9 cellular contexts compared by ENCODE assay signal in genomic region chr11:47111318-47111804, GRCh38.
DNase-seq lines count a peak whose midpoint lies in the region; ATAC-seq, FAIRE-seq and TF ChIP-seq lines count a peak whose summit lies in the region.
"Had no signal": no experiment of that assay in that cellular context is flagged by ENCODE, and none has a peak within 500 bp of the region (broad histone marks: within the 10 kb centered on the region; RNA-seq: fewer than 3 reads in every experiment).

No MANE protein-coding gene starts in this region.

- ATAC-seq in GM21529 (IDR thresholded peaks at IDR 0.05; ENCODE audit: unreplicated experiment): peak; percentile 90
- ATAC-seq in HG03520 (IDR thresholded peaks at IDR 0.05; ENCODE audit: unreplicated experiment): peak; percentile 79

- H3K9me3 Mint-ChIP-seq in activated naive CD4-positive, alpha-beta T cell treated with anti-CD3 and anti-CD28 coated beads, Interleukin-2, amount 10 ng/mL, durations not matched to agents 7 days and 5 days: no peaks in the 10 kb centered on the region
- H3K9me3 Mint-ChIP-seq: activated CD4-positive, alpha-beta T cell treated with anti-CD3 and anti-CD28 coated beads, Interleukin-2, amount 10 ng/mL, durations not matched to agents 7 days and 5 days had no signal

- H3K4me1 Mint-ChIP-seq in activated naive CD4-positive, alpha-beta T cell treated with anti-CD3 and anti-CD28 coated beads, Interleukin-2, amount 10 ng/mL, durations not matched to agents 7 days and 5 days: no peaks in the 10 kb centered on the region
- H3K4me1 Mint-ChIP-seq: activated CD4-positive, alpha-beta T cell treated with anti-CD3 and anti-CD28 coated beads, Interleukin-2, amount 10 ng/mL, durations not matched to agents 7 days and 5 days had no signal

- H3K27me3 Mint-ChIP-seq in activated naive CD4-positive, alpha-beta T cell treated with anti-CD3 and anti-CD28 coated beads, Interleukin-2, amount 10 ng/mL, durations not matched to agents 7 days and 5 days: no peaks in the 10 kb centered on the region
- H3K27me3 Mint-ChIP-seq: activated CD4-positive, alpha-beta T cell treated with anti-CD3 and anti-CD28 coated beads, Interleukin-2, amount 10 ng/mL, durations not matched to agents 7 days and 5 days had no signal

- FAIRE-seq in GM12891 (lab: Jason Lieb, UNC): peak; percentile 70

- intact Hi-C loops in esophagus muscularis mucosa (cut with DNase I): no loop called here

- no peak overlapping the region for H3K27ac Mint-ChIP-seq in activated naive CD4-positive, alpha-beta T cell treated with anti-CD3 and anti-CD28 coated beads, Interleukin-2, amount 10 ng/mL, durations not matched to agents 7 days and 5 days
- H3K27ac Mint-ChIP-seq: activated CD4-positive, alpha-beta T cell treated with anti-CD3 and anti-CD28 coated beads, Interleukin-2, amount 10 ng/mL, durations not matched to agents 7 days and 5 days had no signal

- CTCF ChIA-PET in activated naive CD4-positive, alpha-beta T cell treated with anti-CD3 and anti-CD28 coated beads, Interleukin-2, amount 10 ng/mL, durations not matched to agents 7 days and 5 days (lab: Charles Lee): no interaction called here

- H3K36me3 ChIP-seq in esophagus muscularis mucosa: no peaks in the 10 kb centered on the region

- DNase-seq in GM12891 (ENCODE audit: insufficient read length, low spot score): peak; percentile 44
- DNase-seq in SHP77 (lab: John Stamatoyannopoulos, UW): peak; percentile 85 to 94
- DNase-seq in esophagus muscularis mucosa (ENCODE audit: extremely low spot score): no peak
- no peak for DNase-seq in activated CD8-positive, alpha-beta memory T cell treated with anti-CD3 and anti-CD28 coated beads for 24 hours
- DNase-seq in DMS 273 (lab: John Stamatoyannopoulos, UW; ENCODE audit: unreplicated experiment): no peak
- no peak for DNase-seq in activated naive CD4-positive, alpha-beta T cell treated with anti-CD3 and anti-CD28 coated beads, Interleukin-2, amount 10 ng/mL, durations not matched to agents 7 days and 5 days
- DNase-seq: activated CD4-positive, alpha-beta T cell treated with anti-CD3 and anti-CD28 coated beads, Interleukin-2, amount 10 ng/mL, durations not matched to agents 7 days and 5 days had no signal

- no peaks in the 10 kb centered on the region for H3K9me3 ChIP-seq in esophagus muscularis mucosa

- H3K27ac ChIP-seq in esophagus muscularis mucosa (replicated peaks in 1 of 4): no peak overlapping the region

- no peak for TF ChIP-seq EP300 in esophagus muscularis mucosa (IDR thresholded peaks at IDR 0.05)

- no peak for TF ChIP-seq POLR2A in GM12891 (IDR thresholded peaks at IDR 0.05; ENCODE audit: low read depth, low read length)
- TF ChIP-seq POLR2A in esophagus muscularis mucosa (IDR thresholded peaks at IDR 0.05; ENCODE audit: low read depth): no peak

- H3K4me3 Mint-ChIP-seq in activated naive CD4-positive, alpha-beta T cell treated with anti-CD3 and anti-CD28 coated beads, Interleukin-2, amount 10 ng/mL, durations not matched to agents 7 days and 5 days: no peak overlapping the region
- H3K4me3 Mint-ChIP-seq: activated CD4-positive, alpha-beta T cell treated with anti-CD3 and anti-CD28 coated beads, Interleukin-2, amount 10 ng/mL, durations not matched to agents 7 days and 5 days had no signal

- H3K4me1 ChIP-seq in esophagus muscularis mucosa: peaks cover 0 to 25% (median 21%) of the 10 kb centered on the region in 4 donors

- WGBS in esophagus muscularis mucosa: 95% methylated on average over 8 of the region's 8 CpGs

- no peak for TF ChIP-seq CTCF in esophagus muscularis mucosa (IDR thresholded peaks at IDR 0.05)

- H3K27me3 ChIP-seq in esophagus muscularis mucosa: no peaks in the 10 kb centered on the region

- no peak overlapping the region for H3K4me3 ChIP-seq in esophagus muscularis mucosa

- H3K36me3 Mint-ChIP-seq in activated naive CD4-positive, alpha-beta T cell treated with anti-CD3 and anti-CD28 coated beads, Interleukin-2, amount 10 ng/mL, durations not matched to agents 7 days and 5 days: no peaks in the 10 kb centered on the region

TF ChIP-seq in GM12891, 5 proteins besides CTCF, POLR2A, EP300 and RAD21:
- TF ChIP-seq PAX5 (IDR thresholded peaks at IDR 0.05; ENCODE audit: insufficient read depth, low read length, severe bottlenecking): peak; percentile 95
- no peak for TF ChIP-seq TAF1 (IDR thresholded peaks at IDR 0.05; ENCODE audit: low read depth, low read length)
- TF ChIP-seq SPI1 (IDR thresholded peaks at IDR 0.05; ENCODE audit: low read depth, low read length): no peak
- TF ChIP-seq POLR2AphosphoS5 (IDR thresholded peaks at IDR 0.05; ENCODE audit: low read depth, low read length): no peak
- peak; percentile 78 for TF ChIP-seq POU2F2 (IDR thresholded peaks at IDR 0.05; ENCODE audit: low read depth, low read length)

Comparison
In these comparisons a context has a peak if more than half of its experiments do, and no peak if none do; other contexts are left out.
1. DNase-seq: peak in GM12891 (single experiment) and SHP77 (2 of 2); none in esophagus muscularis mucosa (single experiment), activated CD8-positive, alpha-beta memory T cell treated with anti-CD3 and anti-CD28 coated beads for 24 hours (single experiment), DMS 273 (single experiment) and activated naive CD4-positive, alpha-beta T cell treated with anti-CD3 and anti-CD28 coated beads, Interleukin-2, amount 10 ng/mL, durations not matched to agents 7 days and 5 days (single experiment).